31 cellular contexts compared by ENCODE assay signal in the genomic region with DNA sequence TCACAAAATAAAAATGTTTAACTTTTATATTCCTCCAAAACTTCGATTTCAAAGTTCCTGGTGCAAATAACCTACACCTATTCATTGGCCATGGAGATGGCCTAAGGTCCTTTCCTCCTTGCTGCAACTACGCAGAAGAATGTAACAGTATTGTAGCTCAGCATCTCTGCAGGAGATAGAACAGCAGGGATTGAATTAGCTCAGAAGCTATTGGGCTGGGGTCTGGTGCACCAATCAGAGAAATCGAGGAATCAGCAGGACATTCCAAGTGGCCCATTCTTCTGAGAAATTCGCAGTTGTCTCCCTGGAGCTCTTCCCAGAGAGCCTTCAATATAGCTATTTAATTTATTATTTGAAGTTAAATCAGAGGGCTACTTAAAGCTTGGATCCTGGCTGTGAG.
"Had no signal": no experiment of that assay in that cellular context is flagged by ENCODE, and none has a peak within 500 bp of the region (broad histone marks: within the 10 kb centered on the region; RNA-seq: fewer than 3 reads in every experiment).

No MANE protein-coding gene starts in this region.

- H3K27ac ChIP-seq: neural progenitor cell, ovary, parathyroid adenoma, psoas muscle, skin epidermis, spleen, suprapubic skin, testis, tibial artery, transverse colon, upper lobe of left lung, vagina had no signal

- H3K9me3 ChIP-seq: ovary, psoas muscle, suprapubic skin, testis, tibial artery, transverse colon, upper lobe of left lung, vagina had no signal

- H3K4me3 ChIP-seq: neural progenitor cell, ovary, psoas muscle, skin epidermis, smooth muscle cell, spleen, suprapubic skin, testis, tibial artery, transverse colon, upper lobe of left lung, vagina had no signal

- H3K36me3 Mint-ChIP-seq: natural killer cell; neural progenitor cell; stimulated activated memory B cell treated with anti-CD40 and anti-IgM and Interleukin-4, amounts not matched to agents 10 μg/mL and 1 μg/mL and 100 μg/mL, for 72 hours had no signal

- H3K36me3 ChIP-seq: neural progenitor cell, ovary, spleen, suprapubic skin, tibial artery, transverse colon, upper lobe of left lung, vagina had no signal

- FAIRE-seq: urothelium cell line had no signal

- H3K27me3 Mint-ChIP-seq: progenitor cell of endocrine pancreas; stimulated activated memory B cell treated with anti-CD40 and anti-IgM and Interleukin-4, amounts not matched to agents 10 μg/mL and 1 μg/mL and 100 μg/mL, for 72 hours had no signal

- H3K4me1 ChIP-seq: neural progenitor cell, parathyroid adenoma, psoas muscle, suprapubic skin, testis, tibial artery, transverse colon, vagina had no signal

- H3K4me2 ChIP-seq: neural progenitor cell, smooth muscle cell had no signal

- H3K27me3 ChIP-seq: neural progenitor cell, ovary, spleen, suprapubic skin, testis, tibial artery, transverse colon, upper lobe of left lung, vagina had no signal

- H3K9ac ChIP-seq: neural progenitor cell, parathyroid adenoma had no signal

- DNase-seq: natural killer cell; occipital lobe; ovary; posterior cingulate gyrus; psoas muscle; right cardiac atrium; spleen; stimulated activated CD4-positive, alpha-beta T cell treated with anti-CD3 and anti-CD28 coated beads, Interleukin-12 subunit alpha, Interleukin-12 subunit beta, amount 100 ng/mL, for 4 hours; stimulated activated CD4-positive, alpha-beta T cell treated with anti-CD3 and anti-CD28 coated beads, Interleukin-1b, Interleukin-23, amount 100 ng/mL, for 48 hours; stimulated activated CD4-positive, alpha-beta T cell treated with anti-CD3 and anti-CD28 coated beads, Interleukin-4, amount 100 ng/mL, for 1 hour; stimulated activated CD4-positive, alpha-beta T cell treated with anti-CD3 and anti-CD28 coated beads, Interleukin-4, amount 100 ng/mL, for 4 hours; stimulated activated CD8-positive, alpha-beta memory T cell treated with anti-CD3 and anti-CD28 coated beads, Interleukin-4, amount 100 ng/mL, for 48 hours; stimulated activated naive CD4-positive, alpha-beta T cell; stimulated activated naive CD8-positive, alpha-beta T cell treated with anti-CD3 and anti-CD28 coated beads, Interleukin-15, amount 100 ng/mL, for 72 hours; stimulated activated naive CD8-positive, alpha-beta T cell treated with anti-CD3 and anti-CD28 coated beads, Interleukin-15, Interleukin-2, amounts not matched to agents 100 U/mL and 50 U/mL, for 24 hours; substantia nigra; testis; tibial artery; transverse colon; upper lobe of left lung had no signal

- H3K79me2 ChIP-seq: parathyroid adenoma had no signal

- H3K4me1 Mint-ChIP-seq: natural killer cell, nephron had no signal

- ATAC-seq: natural killer cell; psoas muscle; right cardiac atrium; sciatic nerve; stimulated activated memory B cell treated with anti-CD40 and anti-IgM and Interleukin-4, amounts not matched to agents 10 μg/mL and 1 μg/mL and 100 μg/mL, for 72 hours; stimulated activated naive CD8-positive, alpha-beta T cell treated with anti-CD3 and anti-CD28 coated beads, Interleukin-15, amount 100 ng/mL, for 72 hours; stimulated activated naive CD8-positive, alpha-beta T cell treated with anti-CD3 and anti-CD28 coated beads, Interleukin-15, Interleukin-2, amounts not matched to agents 100 U/mL and 50 U/mL, for 24 hours had no signal

- H3K4me3 Mint-ChIP-seq: natural killer cell; nephron; neural progenitor cell; stimulated activated memory B cell treated with anti-CD40 and anti-IgM and Interleukin-4, amounts not matched to agents 10 μg/mL and 1 μg/mL and 100 μg/mL, for 72 hours; stimulated activated naive CD8-positive, alpha-beta T cell treated with anti-CD3 and anti-CD28 coated beads, Interleukin-15, amount 100 ng/mL, for 72 hours had no signal

- H3K27ac Mint-ChIP-seq: natural killer cell; nephron; neural progenitor cell; stimulated activated memory B cell treated with anti-CD40 and anti-IgM and Interleukin-4, amounts not matched to agents 10 μg/mL and 1 μg/mL and 100 μg/mL, for 72 hours had no signal

- H2AFZ ChIP-seq: neural progenitor cell, parathyroid adenoma had no signal
